ENCODE assay signal across 1 cellular context in the genomic region with DNA sequence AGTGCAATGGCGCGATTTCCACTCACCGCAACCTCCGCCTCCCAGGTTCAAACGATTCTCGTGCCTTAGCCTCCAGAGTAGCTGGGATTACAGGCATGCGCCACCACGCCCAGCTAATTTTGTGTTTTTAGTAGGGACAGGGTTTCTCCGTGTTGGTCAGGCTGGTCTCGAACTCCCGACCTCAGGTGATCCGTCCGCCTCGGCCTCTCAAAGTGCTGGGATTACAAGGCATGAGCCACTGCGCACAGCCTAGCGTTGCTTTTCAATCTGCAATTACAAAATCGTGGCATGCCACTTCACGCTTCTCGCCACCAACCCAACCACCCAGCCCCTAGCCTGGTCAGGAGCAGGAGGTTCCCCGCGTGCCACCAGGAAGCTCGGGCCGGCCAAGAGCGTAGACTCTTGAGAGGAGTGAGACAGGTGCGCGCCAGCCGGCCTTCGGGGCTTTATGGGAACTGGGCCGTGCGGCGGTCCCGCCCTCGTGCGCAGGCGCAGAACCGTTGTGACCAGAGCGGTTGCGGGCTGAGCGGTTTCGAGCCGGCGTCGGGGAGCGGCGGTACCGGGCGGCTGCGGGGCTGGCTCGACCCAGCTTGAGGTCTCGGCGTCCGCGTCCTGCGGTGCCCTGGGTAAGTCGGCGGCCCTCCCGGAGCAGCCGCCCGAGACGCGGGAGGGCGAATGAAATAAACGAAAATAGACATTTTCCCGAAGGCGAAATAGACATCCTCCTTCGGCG.
A peak's percentile ranks its signal among the peaks of the same experiment; 100 is the strongest.
TF ChIP-seq lines count a peak whose summit lies in the region.

A gene (plus strand): TSS at position 500 of the 733 bp plus-strand sequence. CDS start 530 bp downstream, outside the sequence.

TF ChIP-seq in HepG2, 621 proteins besides CTCF, POLR2A, EP300 and RAD21 (continued from another document):
- TF ChIP-seq, protein P1, sequence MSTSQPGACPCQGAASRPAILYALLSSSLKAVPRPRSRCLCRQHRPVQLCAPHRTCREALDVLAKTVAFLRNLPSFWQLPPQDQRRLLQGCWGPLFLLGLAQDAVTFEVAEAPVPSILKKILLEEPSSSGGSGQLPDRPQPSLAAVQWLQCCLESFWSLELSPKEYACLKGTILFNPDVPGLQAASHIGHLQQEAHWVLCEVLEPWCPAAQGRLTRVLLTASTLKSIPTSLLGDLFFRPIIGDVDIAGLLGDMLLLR (CRISPR knock-in tag; IDR thresholded peaks at IDR 0.05), result peak; percentile 51
- TF ChIP-seq, protein P2, sequence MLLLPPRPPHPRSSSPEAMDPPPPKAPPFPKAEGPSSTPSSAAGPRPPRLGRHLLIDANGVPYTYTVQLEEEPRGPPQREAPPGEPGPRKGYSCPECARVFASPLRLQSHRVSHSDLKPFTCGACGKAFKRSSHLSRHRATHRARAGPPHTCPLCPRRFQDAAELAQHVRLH (CRISPR knock-in tag; IDR thresholded peaks at IDR 0.05; ENCODE audit: borderline replicate concordance, low read depth), result peak; percentile 29; the same call in 1 of the 2 replicates
- TF ChIP-seq ZNF883 (CRISPR knock-in tag; IDR thresholded peaks at IDR 0.05; ENCODE audit: not compliant biosample characterization) (peak; percentile 85), JARID2 (CRISPR knock-in tag; IDR thresholded peaks at IDR 0.05; ENCODE audit: insufficient replicate concordance) (no peak), TAF1 (CRISPR knock-in tag; IDR thresholded peaks at IDR 0.05) (peak; percentile 75; the same call in 1 of the 2 replicates), ESRRA (CRISPR knock-in tag; IDR thresholded peaks at IDR 0.05; ENCODE audit: low read depth) (peak; percentile 4; the same call in 1 of the 2 replicates), STAT5B (CRISPR knock-in tag; IDR thresholded peaks at IDR 0.05) (0 out of 2 replicates have a peak, but pooled peaks have one; percentile 19), ZNF543 (CRISPR knock-in tag; IDR thresholded peaks at IDR 0.05) (0 out of 2 replicates have a peak, but pooled peaks have one; percentile 14), ZNF768 (CRISPR knock-in tag; IDR thresholded peaks at IDR 0.05) (0 out of 2 replicates have a peak, but pooled peaks have one; percentile 6), REPIN1 (CRISPR knock-in tag; IDR thresholded peaks at IDR 0.05; ENCODE audit: borderline replicate concordance, low read depth) (peak; percentile 70), IRF2 (CRISPR knock-in tag; IDR thresholded peaks at IDR 0.05) (peak; percentile 48; the same call in 1 of the 2 replicates), ZNF235 (CRISPR knock-in tag; IDR thresholded peaks at IDR 0.05; ENCODE audit: borderline replicate concordance) (no peak), PHF8 (CRISPR knock-in tag; IDR thresholded peaks at IDR 0.05) (peak; percentile 67), TEAD3 (CRISPR knock-in tag; optimal IDR thresholded peaks at IDR 0.05; ENCODE audit: borderline replicate concordance) (peak; percentile 54), ZFP90 (CRISPR knock-in tag; IDR thresholded peaks at IDR 0.05; ENCODE audit: borderline replicate concordance) (peak; percentile 26; the same call in 1 of the 2 replicates), ZBTB38 (CRISPR knock-in tag; IDR thresholded peaks at IDR 0.05) (peak; percentile 94), ZNF747 (CRISPR knock-in tag; IDR thresholded peaks at IDR 0.05; ENCODE audit: borderline replicate concordance) (peak; percentile 41; the same call in 1 of the 2 replicates), ARNT2 (CRISPR knock-in tag; IDR thresholded peaks at IDR 0.05; ENCODE audit: low read depth) (peak; percentile 70; the same call in 1 of the 2 replicates), ZNF468 (CRISPR knock-in tag; IDR thresholded peaks at IDR 0.05) (no peak), SETDB1 (CRISPR knock-in tag; IDR thresholded peaks at IDR 0.05; ENCODE audit: borderline replicate concordance) (no peak), PHF20 (CRISPR knock-in tag; IDR thresholded peaks at IDR 0.05) (peak; percentile 36), ZNF44 (CRISPR knock-in tag; IDR thresholded peaks at IDR 0.05) (0 out of 2 replicates have a peak, but pooled peaks have one; percentile 44), CBFB (CRISPR knock-in tag; IDR thresholded peaks at IDR 0.05) (no peak), HOXA3 (CRISPR knock-in tag; IDR thresholded peaks at IDR 0.05) (peak; percentile 59; the same call in 1 of the 2 replicates), ZNF83 (CRISPR knock-in tag; IDR thresholded peaks at IDR 0.05; ENCODE audit: borderline replicate concordance) (no peak), ZNF501 (CRISPR knock-in tag; IDR thresholded peaks at IDR 0.05) (peak; percentile 44; the same call in 1 of the 2 replicates), REL (CRISPR knock-in tag; conservative IDR thresholded peaks at IDR 0.05) (no peak; the same call in 1 of the 2 replicates), ZNF20 (CRISPR knock-in tag; IDR thresholded peaks at IDR 0.05) (no peak), ZSCAN25 (CRISPR knock-in tag; IDR thresholded peaks at IDR 0.05) (no peak), GFI1 (CRISPR knock-in tag; IDR thresholded peaks at IDR 0.05; ENCODE audit: borderline replicate concordance) (peak; percentile 17; the same call in 1 of the 2 replicates), ZNF567 (CRISPR knock-in tag; IDR thresholded peaks at IDR 0.05; ENCODE audit: borderline replicate concordance) (peak; percentile 32), DR1 (CRISPR knock-in tag; IDR thresholded peaks at IDR 0.05) (no peak)
- TF ChIP-seq, protein P3, sequence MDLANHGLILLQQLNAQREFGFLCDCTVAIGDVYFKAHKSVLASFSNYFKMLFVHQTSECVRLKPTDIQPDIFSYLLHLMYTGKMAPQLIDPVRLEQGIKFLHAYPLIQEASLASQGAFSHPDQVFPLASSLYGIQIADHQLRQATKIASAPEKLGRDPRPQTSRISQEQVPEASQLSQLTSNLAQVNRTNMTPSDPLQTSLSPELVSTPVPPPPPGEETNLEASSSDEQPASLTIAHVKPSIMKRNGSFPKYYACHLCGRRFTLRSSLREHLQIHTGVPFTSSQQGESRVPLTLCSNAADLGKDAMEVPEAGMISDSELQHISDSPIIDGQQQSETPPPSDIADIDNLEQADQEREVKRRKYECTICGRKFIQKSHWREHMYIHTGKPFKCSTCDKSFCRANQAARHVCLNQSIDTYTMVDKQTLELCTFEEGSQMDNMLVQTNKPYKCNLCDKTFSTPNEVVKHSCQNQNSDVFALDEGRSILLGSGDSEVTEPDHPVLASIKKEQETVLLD (CRISPR knock-in tag; IDR thresholded peaks at IDR 0.05; ENCODE audit: low read depth), result peak; percentile 37; the same call in 1 of the 2 replicates
- TF ChIP-seq, protein P4, sequence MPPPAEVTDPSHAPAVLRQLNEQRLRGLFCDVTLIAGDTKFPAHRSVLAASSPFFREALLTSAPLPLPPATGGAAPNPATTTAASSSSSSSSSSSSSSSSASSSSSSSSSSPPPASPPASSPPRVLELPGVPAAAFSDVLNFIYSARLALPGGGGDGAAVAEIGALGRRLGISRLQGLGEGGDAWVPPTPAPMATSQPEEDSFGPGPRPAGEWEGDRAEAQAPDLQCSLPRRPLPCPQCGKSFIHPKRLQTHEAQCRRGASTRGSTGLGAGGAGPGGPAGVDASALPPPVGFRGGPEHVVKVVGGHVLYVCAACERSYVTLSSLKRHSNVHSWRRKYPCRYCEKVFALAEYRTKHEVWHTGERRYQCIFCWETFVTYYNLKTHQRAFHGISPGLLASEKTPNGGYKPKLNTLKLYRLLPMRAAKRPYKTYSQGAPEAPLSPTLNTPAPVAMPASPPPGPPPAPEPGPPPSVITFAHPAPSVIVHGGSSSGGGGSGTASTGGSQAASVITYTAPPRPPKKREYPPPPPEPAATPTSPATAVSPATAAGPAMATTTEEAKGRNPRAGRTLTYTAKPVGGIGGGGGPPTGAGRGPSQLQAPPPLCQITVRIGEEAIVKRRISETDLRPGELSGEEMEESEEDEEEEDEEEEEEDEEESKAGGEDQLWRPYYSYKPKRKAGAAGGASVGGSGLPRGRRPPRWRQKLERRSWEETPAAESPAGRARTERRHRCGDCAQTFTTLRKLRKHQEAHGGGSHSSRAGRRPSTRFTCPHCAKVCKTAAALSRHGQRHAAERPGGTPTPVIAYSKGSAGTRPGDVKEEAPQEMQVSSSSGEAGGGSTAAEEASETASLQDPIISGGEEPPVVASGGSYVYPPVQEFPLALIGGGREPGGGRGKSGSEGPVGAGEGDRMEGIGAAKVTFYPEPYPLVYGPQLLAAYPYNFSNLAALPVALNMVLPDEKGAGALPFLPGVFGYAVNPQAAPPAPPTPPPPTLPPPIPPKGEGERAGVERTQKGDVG (CRISPR knock-in tag; IDR thresholded peaks at IDR 0.05; ENCODE audit: borderline replicate concordance), result peak; percentile 50; the same call in 1 of the 2 replicates
- TF ChIP-seq, protein P5, sequence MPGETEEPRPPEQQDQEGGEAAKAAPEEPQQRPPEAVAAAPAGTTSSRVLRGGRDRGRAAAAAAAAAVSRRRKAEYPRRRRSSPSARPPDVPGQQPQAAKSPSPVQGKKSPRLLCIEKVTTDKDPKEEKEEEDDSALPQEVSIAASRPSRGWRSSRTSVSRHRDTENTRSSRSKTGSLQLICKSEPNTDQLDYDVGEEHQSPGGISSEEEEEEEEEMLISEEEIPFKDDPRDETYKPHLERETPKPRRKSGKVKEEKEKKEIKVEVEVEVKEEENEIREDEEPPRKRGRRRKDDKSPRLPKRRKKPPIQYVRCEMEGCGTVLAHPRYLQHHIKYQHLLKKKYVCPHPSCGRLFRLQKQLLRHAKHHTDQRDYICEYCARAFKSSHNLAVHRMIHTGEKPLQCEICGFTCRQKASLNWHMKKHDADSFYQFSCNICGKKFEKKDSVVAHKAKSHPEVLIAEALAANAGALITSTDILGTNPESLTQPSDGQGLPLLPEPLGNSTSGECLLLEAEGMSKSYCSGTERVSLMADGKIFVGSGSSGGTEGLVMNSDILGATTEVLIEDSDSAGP (CRISPR knock-in tag; IDR thresholded peaks at IDR 0.05; ENCODE audit: borderline replicate concordance), result peak; percentile 79; the same call in 1 of the 2 replicates
- TF ChIP-seq, protein P6, sequence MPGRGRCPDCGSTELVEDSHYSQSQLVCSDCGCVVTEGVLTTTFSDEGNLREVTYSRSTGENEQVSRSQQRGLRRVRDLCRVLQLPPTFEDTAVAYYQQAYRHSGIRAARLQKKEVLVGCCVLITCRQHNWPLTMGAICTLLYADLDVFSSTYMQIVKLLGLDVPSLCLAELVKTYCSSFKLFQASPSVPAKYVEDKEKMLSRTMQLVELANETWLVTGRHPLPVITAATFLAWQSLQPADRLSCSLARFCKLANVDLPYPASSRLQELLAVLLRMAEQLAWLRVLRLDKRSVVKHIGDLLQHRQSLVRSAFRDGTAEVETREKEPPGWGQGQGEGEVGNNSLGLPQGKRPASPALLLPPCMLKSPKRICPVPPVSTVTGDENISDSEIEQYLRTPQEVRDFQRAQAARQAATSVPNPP (CRISPR knock-in tag; IDR thresholded peaks at IDR 0.05), result peak; percentile 26; the same call in 1 of the 2 replicates
- TF ChIP-seq, protein P7, sequence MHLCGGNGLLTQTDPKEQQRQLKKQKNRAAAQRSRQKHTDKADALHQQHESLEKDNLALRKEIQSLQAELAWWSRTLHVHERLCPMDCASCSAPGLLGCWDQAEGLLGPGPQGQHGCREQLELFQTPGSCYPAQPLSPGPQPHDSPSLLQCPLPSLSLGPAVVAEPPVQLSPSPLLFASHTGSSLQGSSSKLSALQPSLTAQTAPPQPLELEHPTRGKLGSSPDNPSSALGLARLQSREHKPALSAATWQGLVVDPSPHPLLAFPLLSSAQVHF (CRISPR knock-in tag; IDR thresholded peaks at IDR 0.05), result peak; percentile 71; the same call in 1 of the 2 replicates
- TF ChIP-seq, protein P8, sequence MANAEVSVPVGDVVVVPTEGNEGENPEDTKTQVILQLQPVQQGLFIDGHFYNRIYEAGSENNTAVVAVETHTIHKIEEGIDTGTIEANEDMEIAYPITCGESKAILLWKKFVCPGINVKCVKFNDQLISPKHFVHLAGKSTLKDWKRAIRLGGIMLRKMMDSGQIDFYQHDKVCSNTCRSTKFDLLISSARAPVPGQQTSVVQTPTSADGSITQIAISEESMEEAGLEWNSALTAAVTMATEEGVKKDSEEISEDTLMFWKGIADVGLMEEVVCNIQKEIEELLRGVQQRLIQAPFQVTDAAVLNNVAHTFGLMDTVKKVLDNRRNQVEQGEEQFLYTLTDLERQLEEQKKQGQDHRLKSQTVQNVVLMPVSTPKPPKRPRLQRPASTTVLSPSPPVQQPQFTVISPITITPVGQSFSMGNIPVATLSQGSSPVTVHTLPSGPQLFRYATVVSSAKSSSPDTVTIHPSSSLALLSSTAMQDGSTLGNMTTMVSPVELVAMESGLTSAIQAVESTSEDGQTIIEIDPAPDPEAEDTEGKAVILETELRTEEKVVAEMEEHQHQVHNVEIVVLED (CRISPR knock-in tag; IDR thresholded peaks at IDR 0.05; ENCODE audit: borderline replicate concordance), result 0 out of 2 replicates have a peak, but pooled peaks have one; percentile 15
- TF ChIP-seq, protein P9, sequence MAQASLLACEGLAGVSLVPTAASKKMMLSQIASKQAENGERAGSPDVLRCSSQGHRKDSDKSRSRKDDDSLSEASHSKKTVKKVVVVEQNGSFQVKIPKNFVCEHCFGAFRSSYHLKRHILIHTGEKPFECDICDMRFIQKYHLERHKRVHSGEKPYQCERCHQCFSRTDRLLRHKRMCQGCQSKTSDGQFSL (CRISPR knock-in tag; IDR thresholded peaks at IDR 0.05), result 0 out of 2 replicates have a peak, but pooled peaks have one; percentile 5
- TF ChIP-seq, protein P10, sequence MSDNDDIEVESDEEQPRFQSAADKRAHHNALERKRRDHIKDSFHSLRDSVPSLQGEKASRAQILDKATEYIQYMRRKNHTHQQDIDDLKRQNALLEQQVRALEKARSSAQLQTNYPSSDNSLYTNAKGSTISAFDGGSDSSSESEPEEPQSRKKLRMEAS (IDR thresholded peaks at IDR 0.05), result peak; percentile 83
- TF ChIP-seq, protein P11, sequence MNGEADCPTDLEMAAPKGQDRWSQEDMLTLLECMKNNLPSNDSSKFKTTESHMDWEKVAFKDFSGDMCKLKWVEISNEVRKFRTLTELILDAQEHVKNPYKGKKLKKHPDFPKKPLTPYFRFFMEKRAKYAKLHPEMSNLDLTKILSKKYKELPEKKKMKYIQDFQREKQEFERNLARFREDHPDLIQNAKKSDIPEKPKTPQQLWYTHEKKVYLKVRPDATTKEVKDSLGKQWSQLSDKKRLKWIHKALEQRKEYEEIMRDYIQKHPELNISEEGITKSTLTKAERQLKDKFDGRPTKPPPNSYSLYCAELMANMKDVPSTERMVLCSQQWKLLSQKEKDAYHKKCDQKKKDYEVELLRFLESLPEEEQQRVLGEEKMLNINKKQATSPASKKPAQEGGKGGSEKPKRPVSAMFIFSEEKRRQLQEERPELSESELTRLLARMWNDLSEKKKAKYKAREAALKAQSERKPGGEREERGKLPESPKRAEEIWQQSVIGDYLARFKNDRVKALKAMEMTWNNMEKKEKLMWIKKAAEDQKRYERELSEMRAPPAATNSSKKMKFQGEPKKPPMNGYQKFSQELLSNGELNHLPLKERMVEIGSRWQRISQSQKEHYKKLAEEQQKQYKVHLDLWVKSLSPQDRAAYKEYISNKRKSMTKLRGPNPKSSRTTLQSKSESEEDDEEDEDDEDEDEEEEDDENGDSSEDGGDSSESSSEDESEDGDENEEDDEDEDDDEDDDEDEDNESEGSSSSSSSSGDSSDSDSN (CRISPR knock-in tag; IDR thresholded peaks at IDR 0.05), result peak; percentile 82
TF ChIP-seq in HepG2: peak in this region for 112.
